ENCODE assay signal across 1 cellular context in genomic region chr2:144429396-144430112, GRCh38.
TF ChIP-seq lines count a peak whose summit lies in the region.

No MANE protein-coding gene starts in this region.

TF ChIP-seq in H1, 55 proteins besides CTCF, POLR2A, EP300 and RAD21 (continued from another document):
- no peak for TF ChIP-seq CHD7 (IDR thresholded peaks at IDR 0.05; ENCODE audit: insufficient replicate concordance, low read length)
TF ChIP-seq in H1: peak in this region for 0.
